ENCODE assay signal across 8 cellular contexts in the genomic region with DNA sequence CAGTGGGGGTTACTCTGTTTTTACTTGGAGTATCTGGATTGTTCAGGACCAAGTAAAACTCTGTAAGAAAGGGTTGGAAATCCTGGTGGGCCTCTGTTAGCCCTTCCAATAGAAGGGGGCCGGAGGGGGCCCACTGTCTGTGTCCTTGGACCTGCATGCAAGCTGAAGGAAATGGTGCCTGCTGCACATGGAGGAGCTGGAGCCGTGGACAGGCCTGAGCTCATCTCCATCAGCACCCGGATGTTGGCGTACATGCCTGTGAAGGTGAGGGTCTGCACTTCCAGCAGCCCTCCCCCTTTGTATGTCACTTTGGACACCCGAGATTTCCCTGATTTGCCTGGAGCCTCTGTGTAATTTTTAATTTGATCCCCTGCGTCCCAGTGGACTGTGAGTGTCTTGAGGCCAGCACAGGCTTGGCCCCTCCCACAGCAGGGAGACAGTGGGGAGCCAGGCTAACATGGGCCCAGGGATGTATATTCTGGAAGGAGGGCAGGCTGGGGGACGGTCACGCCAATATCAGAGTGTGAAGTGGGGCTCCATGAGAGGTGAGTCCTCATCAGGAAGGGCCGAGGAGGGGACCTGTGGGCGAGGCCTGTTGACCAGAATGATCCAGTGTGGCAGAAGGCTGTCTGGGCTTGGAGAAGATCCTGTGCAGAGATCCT. TPM values are rescaled to one million over a fixed set of nuclear protein-coding genes. Genes with fewer than 3 reads are reported as not detected.
DNase-seq lines count a peak whose midpoint lies in the region; ATAC-seq and TF ChIP-seq lines count a peak whose summit lies in the region.

No MANE protein-coding gene starts in this region.

- in situ Hi-C loops in transverse colon (cut with MboI; ENCODE audit: low pct_ligation_motif_present in 1 of 4, low pct_unique_long_range_greater_than_20kb in 1 of 4, low sequenced_read_pairs in 3 of 4): no loop called here

- H3K4me1 Mint-ChIP-seq in activated naive CD4-positive, alpha-beta T cell treated with anti-CD3 and anti-CD28 coated beads for 36 hours (ENCODE audit: low read depth): peaks cover 65% of the 10 kb centered on the region

- H3K4ac ChIP-seq in mesenchymal stem cell (ENCODE audit: low read depth in 1 of 2, low read length in 2 of 2): peak overlapping the region; percentile 94 to 97

- H2BK15ac ChIP-seq in mesenchymal stem cell (ENCODE audit: low read depth, poor library complexity, severe bottlenecking): peak overlapping the region; percentile 97

- no peak for DNase-seq in activated naive CD4-positive, alpha-beta T cell treated with anti-CD3 and anti-CD28 coated beads for 36 hours
- DNase-seq in activated naive CD4-positive, alpha-beta T cell treated with Interleukin-2 at 50 U/mL for 16 hours: no peak
- DNase-seq in activated naive CD4-positive, alpha-beta T cell treated with anti-CD3 and anti-CD28 coated beads, Interleukin-2, amount 50 U/mL, for 72 hours (ENCODE audit: low spot score in 2 of 2): no peak
- DNase-seq in mesenchymal stem cell (no peak), transverse colon (no peak), DMS153 (lab: John Stamatoyannopoulos, UW) (no peak), NCI-H146 treated with DMSO at 0.1 percent for 48 hours (lab: John Stamatoyannopoulos, UW; ENCODE audit: unreplicated experiment) (no peak), NCI-H1930 (lab: John Stamatoyannopoulos, UW) (no peak)

- no peaks in the 10 kb centered on the region for H3K27me3 Mint-ChIP-seq in activated naive CD4-positive, alpha-beta T cell treated with anti-CD3 and anti-CD28 coated beads for 36 hours (ENCODE audit: low read depth)

- peak overlapping the region; percentile 98 for H2AK5ac ChIP-seq in mesenchymal stem cell (ENCODE audit: low read length, severe bottlenecking)

- peak overlapping the region; percentile 97 for H4K91ac ChIP-seq in mesenchymal stem cell (ENCODE audit: low read length)

- no peak for TF ChIP-seq POLR2A in transverse colon (IDR thresholded peaks at IDR 0.05)

- peak overlapping the region; percentile 83 for H4K8ac ChIP-seq in mesenchymal stem cell (ENCODE audit: low read length)

- H3K4me1 ChIP-seq in mesenchymal stem cell (ENCODE audit: control insufficient read depth, insufficient read depth, low read depth, low read length) (peaks cover 37% of the 10 kb centered on the region), transverse colon (peaks cover 8 to 30% (median 23%) of the 10 kb centered on the region in 4 donors)

- H3K79me1 ChIP-seq in mesenchymal stem cell (replicated peaks; ENCODE audit: low read length, poor library complexity, severe bottlenecking): peaks cover 18% of the 10 kb centered on the region

- H3K4me3 ChIP-seq in mesenchymal stem cell (ENCODE audit: insufficient read depth in 1 of 2, low read depth in 1 of 2, low read length in 2 of 2): peak overlapping the region in 1 of 2 experiments; percentile 52
- no peak overlapping the region for H3K4me3 ChIP-seq in transverse colon

- peak overlapping the region in 1 of 2 experiments; percentile 47 for H3K23ac ChIP-seq in mesenchymal stem cell (ENCODE audit: low read length in 2 of 2)

- peak overlapping the region; percentile 39 for H3K4me3 Mint-ChIP-seq in activated naive CD4-positive, alpha-beta T cell treated with anti-CD3 and anti-CD28 coated beads for 36 hours

- peak overlapping the region in 1 of 2 experiments; percentile 73 for H3K14ac ChIP-seq in mesenchymal stem cell (ENCODE audit: low read length in 2 of 2)

- peak overlapping the region; percentile 89 to 97 for H3K18ac ChIP-seq in mesenchymal stem cell (ENCODE audit: low read depth in 1 of 2, low read length in 2 of 2)

- H3K36me3 Mint-ChIP-seq in activated naive CD4-positive, alpha-beta T cell treated with anti-CD3 and anti-CD28 coated beads for 36 hours (ENCODE audit: low read depth): peaks cover 30% of the 10 kb centered on the region
- H3K36me3 Mint-ChIP-seq in activated naive CD4-positive, alpha-beta T cell treated with anti-CD3 and anti-CD28 coated beads, Interleukin-2, amount 50 U/mL, for 72 hours: peaks cover 21 to 66% of the 10 kb centered on the region in 2 donors

- H3K27ac ChIP-seq in mesenchymal stem cell (ENCODE audit: low read length, poor library complexity, severe bottlenecking) (peak overlapping the region; percentile 99), transverse colon (peak overlapping the region; percentile 2 to 65 (median 38))

- peak overlapping the region; percentile 42 for H2BK120ac ChIP-seq in mesenchymal stem cell (ENCODE audit: low read depth, low read length)

- H3K9me3 Mint-ChIP-seq in activated naive CD4-positive, alpha-beta T cell treated with anti-CD3 and anti-CD28 coated beads for 36 hours: peaks cover 11% of the 10 kb centered on the region
- peaks cover 12 to 15% of the 10 kb centered on the region in 2 donors for H3K9me3 Mint-ChIP-seq in activated naive CD4-positive, alpha-beta T cell treated with anti-CD3 and anti-CD28 coated beads, Interleukin-2, amount 50 U/mL, for 72 hours

- intact Hi-C loops in activated naive CD4-positive, alpha-beta T cell treated with anti-CD3 and anti-CD28 coated beads for 36 hours (cut with micrococcal nuclease): loop anchor here (1.0 kb wide), 6 partner anchors 11 to 53 kb away; no protein-coding TSS in a partner anchor
- intact Hi-C loops in transverse colon (cut with DNase I; ENCODE audit: low total_unique reads): no loop called here

- H3K27me3 ChIP-seq in mesenchymal stem cell (ENCODE audit: control insufficient read depth in 1 of 2, insufficient read depth in 1 of 2, low read length in 2 of 2) (no peaks in the 10 kb centered on the region), transverse colon (no peaks in the 10 kb centered on the region)

- CTCF ChIA-PET in activated naive CD4-positive, alpha-beta T cell treated with anti-CD3 and anti-CD28 coated beads for 36 hours (lab: Charles Lee): interaction anchor here (0.7 to 4.0 kb wide), 3 partner anchors 26 to 187 kb away, joined by 3 to 15 read pairs (median 4); no protein-coding TSS in a partner anchor

- peak overlapping the region; percentile 30 for H3K4me2 ChIP-seq in mesenchymal stem cell (ENCODE audit: low read length, poor library complexity, severe bottlenecking)

- TF ChIP-seq EP300 in transverse colon (IDR thresholded peaks at IDR 0.05; ENCODE audit: low read depth): no peak

- H3K36me3 ChIP-seq in mesenchymal stem cell (ENCODE audit: control insufficient read depth in 1 of 2, insufficient read depth in 2 of 2, low read depth in 1 of 2, low read length in 2 of 2): peaks cover 0 to 15% of the 10 kb centered on the region in 2 experiments
- no peaks in the 10 kb centered on the region for H3K36me3 ChIP-seq in transverse colon

- 75% methylated on average over 10 of the region's 10 CpGs for WGBS in mesenchymal stem cell
- WGBS in transverse colon (ENCODE audit: low coverage in 1 of 2), 2 donors: 88 to 100% methylated on average over 2 to 10 of the region's 10 CpGs

- H2BK12ac ChIP-seq in mesenchymal stem cell (ENCODE audit: low read length in 2 of 2): peak overlapping the region; percentile 88 to 94

- peak overlapping the region; percentile 82 for H3K27ac Mint-ChIP-seq in activated naive CD4-positive, alpha-beta T cell treated with anti-CD3 and anti-CD28 coated beads for 36 hours
- H3K27ac Mint-ChIP-seq in activated naive CD4-positive, alpha-beta T cell treated with anti-CD3 and anti-CD28 coated beads, Interleukin-2, amount 50 U/mL, for 72 hours: peak overlapping the region; percentile 92 to 97

- no peak overlapping the region for H2AFZ ChIP-seq in mesenchymal stem cell (ENCODE audit: low read depth, low read length)

- no peak for ATAC-seq in activated naive CD4-positive, alpha-beta T cell treated with anti-CD3 and anti-CD28 coated beads, Interleukin-2, amount 50 U/mL, for 72 hours

- H2BK5ac ChIP-seq in mesenchymal stem cell (ENCODE audit: low read depth, low read length, poor library complexity, severe bottlenecking): peak overlapping the region; percentile 93

- H3K9ac ChIP-seq in mesenchymal stem cell (ENCODE audit: low read length): peak overlapping the region; percentile 68

- TF ChIP-seq CTCF in transverse colon (IDR thresholded peaks at IDR 0.05): no peak

- H3K9me3 ChIP-seq in mesenchymal stem cell (ENCODE audit: control insufficient read depth, low read length) (no peaks in the 10 kb centered on the region), transverse colon (no peaks in the 10 kb centered on the region)

RNA-seq across cellular contexts. Expression of a gene that starts 16.8 kb away (rescaled TPM):
- 10 to 100 TPM; 59.8 to 62.4 TPM for total RNA-seq in activated naive CD4-positive, alpha-beta T cell treated with anti-CD3 and anti-CD28 coated beads for 36 hours
- total RNA-seq in activated naive CD4-positive, alpha-beta T cell treated with anti-CD3 and anti-CD28 coated beads, Interleukin-2, amount 50 U/mL, for 72 hours: 10 to 100 TPM; 58.9 to 88.0 TPM
- polyA plus RNA-seq in mesenchymal stem cell (2013, experiment 1 of 2): 128 TPM
- polyA plus RNA-seq in mesenchymal stem cell (2013, experiment 2 of 2): 130 TPM
- total RNA-seq in transverse colon: 10 to 100 TPM; 16.5 to 48.8 (median 36.8) TPM
